ENCODE assay signal across 28 cellular contexts in genomic region chr16:19040400-19040799, GRCh38.
"Had no signal": no experiment of that assay in that cellular context is flagged by ENCODE, and none has a peak within 500 bp of the region (broad histone marks: within the 10 kb centered on the region; RNA-seq: fewer than 3 reads in every experiment).

No MANE protein-coding gene starts in this region.

- ATAC-seq: stimulated activated effector memory CD8-positive, alpha-beta T cell treated with anti-CD3 and anti-CD28 coated beads, Interleukin-12 subunit alpha, Interleukin-12 subunit beta, amount 100 ng/mL, for 72 hours; stimulated activated memory B cell treated with anti-CD40 and anti-IgM and Interleukin-4, amounts not matched to agents 10 μg/mL and 1 μg/mL and 100 μg/mL, for 72 hours; stimulated activated naive B cell treated with anti-CD40 and anti-IgM and Interleukin-4, amounts not matched to agents 10 μg/mL and 1 μg/mL and 100 μg/mL, for 72 hours; stimulated activated naive CD8-positive, alpha-beta T cell treated with anti-CD3 and anti-CD28 coated beads, Interleukin-15, amount 100 ng/mL, for 72 hours; stimulated activated naive CD8-positive, alpha-beta T cell treated with anti-CD3 and anti-CD28 coated beads, Interleukin-15, Interleukin-2, amounts not matched to agents 100 U/mL and 50 U/mL, for 24 hours; upper lobe of right lung had no signal

- DNase-seq: stimulated activated CD4-positive, alpha-beta T cell treated with anti-CD3 and anti-CD28 coated beads, Interleukin-2, amount 100 ng/mL, for 48 hours; stimulated activated CD4-positive, alpha-beta T cell treated with anti-CD3 and anti-CD28 coated beads, Interleukin-4, amount 100 ng/mL, for 1 hour; stimulated activated CD4-positive, alpha-beta T cell treated with anti-CD3 and anti-CD28 coated beads, Interleukin-4, amount 100 ng/mL, for 24 hours; stimulated activated CD4-positive, alpha-beta T cell treated with anti-CD3 and anti-CD28 coated beads, Interleukin-4, amount 100 ng/mL, for 4 hours; stimulated activated CD8-positive, alpha-beta memory T cell treated with anti-CD3 and anti-CD28 coated beads, Interleukin-4, amount 100 ng/mL, for 48 hours; stimulated activated naive B cell treated with anti-CD40 and anti-IgM and Interleukin-4, amounts not matched to agents 10 μg/mL and 1 μg/mL and 100 μg/mL, for 72 hours; stimulated activated naive CD4-positive, alpha-beta T cell; stimulated activated naive CD4-positive, alpha-beta T cell treated with Interleukin-2 at 50 U/mL for 16 hours; stimulated activated naive CD8-positive, alpha-beta T cell treated with anti-CD3 and anti-CD28 coated beads, Interleukin-15, amount 100 ng/mL, for 72 hours; stimulated activated naive CD8-positive, alpha-beta T cell treated with anti-CD3 and anti-CD28 coated beads, Interleukin-15, Interleukin-2, amounts not matched to agents 100 U/mL and 50 U/mL, for 24 hours; stomach; substantia nigra; testis; thyroid gland; tibial artery; transverse colon; trophoblast cell; upper lobe of left lung; upper lobe of right lung; uterus had no signal

- H3K36me3 ChIP-seq: stomach, suprapubic skin, thoracic aorta, thyroid gland, tibial artery, transverse colon, upper lobe of right lung, uterus, vagina had no signal

- H3K27ac ChIP-seq: stomach, suprapubic skin, testis, thoracic aorta, thyroid gland, tibial artery, tibial nerve, transverse colon, upper lobe of left lung, upper lobe of right lung, uterus, vagina had no signal

- H3K4me1 Mint-ChIP-seq: stimulated activated effector memory CD8-positive, alpha-beta T cell treated with anti-CD3 and anti-CD28 coated beads, Interleukin-12 subunit alpha, Interleukin-12 subunit beta, amount 100 ng/mL, for 72 hours; stimulated activated memory B cell treated with anti-CD40 and anti-IgM and Interleukin-4, amounts not matched to agents 10 μg/mL and 1 μg/mL and 100 μg/mL, for 72 hours; stimulated activated naive B cell treated with anti-CD40 and anti-IgM and Interleukin-4, amounts not matched to agents 10 μg/mL and 1 μg/mL and 100 μg/mL, for 72 hours; stimulated activated naive CD8-positive, alpha-beta T cell treated with anti-CD3 and anti-CD28 coated beads, Interleukin-15, amount 100 ng/mL, for 72 hours had no signal

- H3K27me3 Mint-ChIP-seq: stimulated activated naive CD8-positive, alpha-beta T cell treated with anti-CD3 and anti-CD28 coated beads, Interleukin-15, amount 100 ng/mL, for 72 hours; type B pancreatic cell had no signal

- H3K4me3 Mint-ChIP-seq: stimulated activated effector memory CD8-positive, alpha-beta T cell treated with anti-CD3 and anti-CD28 coated beads, Interleukin-12 subunit alpha, Interleukin-12 subunit beta, amount 100 ng/mL, for 72 hours; stimulated activated memory B cell treated with anti-CD40 and anti-IgM and Interleukin-4, amounts not matched to agents 10 μg/mL and 1 μg/mL and 100 μg/mL, for 72 hours; stimulated activated naive B cell treated with anti-CD40 and anti-IgM and Interleukin-4, amounts not matched to agents 10 μg/mL and 1 μg/mL and 100 μg/mL, for 72 hours; stimulated activated naive CD8-positive, alpha-beta T cell treated with anti-CD3 and anti-CD28 coated beads, Interleukin-15, amount 100 ng/mL, for 72 hours; stimulated activated naive CD8-positive, alpha-beta T cell treated with anti-CD3 and anti-CD28 coated beads, Interleukin-15, Interleukin-2, amounts not matched to agents 100 ng/mL and 50 ng/mL, for 24 hours; type B pancreatic cell had no signal

- H3K9me3 ChIP-seq: testis, thoracic aorta, thyroid gland, tibial artery, transverse colon, upper lobe of right lung, uterus had no signal

- H3K4me1 ChIP-seq: stomach, suprapubic skin, testis, thyroid gland, tibial artery, tibial nerve, transverse colon, upper lobe of left lung, upper lobe of right lung, uterus, vagina had no signal

- H3K27ac Mint-ChIP-seq: stimulated activated effector memory CD8-positive, alpha-beta T cell treated with anti-CD3 and anti-CD28 coated beads, Interleukin-12 subunit alpha, Interleukin-12 subunit beta, amount 100 ng/mL, for 72 hours; stimulated activated memory B cell treated with anti-CD40 and anti-IgM and Interleukin-4, amounts not matched to agents 10 μg/mL and 1 μg/mL and 100 μg/mL, for 72 hours; stimulated activated naive B cell treated with anti-CD40 and anti-IgM and Interleukin-4, amounts not matched to agents 10 μg/mL and 1 μg/mL and 100 μg/mL, for 72 hours; stimulated activated naive CD8-positive, alpha-beta T cell treated with anti-CD3 and anti-CD28 coated beads, Interleukin-15, amount 100 ng/mL, for 72 hours; stimulated activated naive CD8-positive, alpha-beta T cell treated with anti-CD3 and anti-CD28 coated beads, Interleukin-15, Interleukin-2, amounts not matched to agents 100 ng/mL and 50 ng/mL, for 24 hours; type B pancreatic cell had no signal

- H3K36me3 Mint-ChIP-seq: stimulated activated effector memory CD8-positive, alpha-beta T cell treated with anti-CD3 and anti-CD28 coated beads, Interleukin-12 subunit alpha, Interleukin-12 subunit beta, amount 100 ng/mL, for 72 hours; stimulated activated memory B cell treated with anti-CD40 and anti-IgM and Interleukin-4, amounts not matched to agents 10 μg/mL and 1 μg/mL and 100 μg/mL, for 72 hours; stimulated activated naive B cell treated with anti-CD40 and anti-IgM and Interleukin-4, amounts not matched to agents 10 μg/mL and 1 μg/mL and 100 μg/mL, for 72 hours had no signal

- H3K4me3 ChIP-seq: stomach, suprapubic skin, testis, thoracic aorta, thyroid gland, tibial artery, tibial nerve, transverse colon, upper lobe of left lung, upper lobe of right lung, uterus, vagina had no signal
